6 cellular contexts compared by ENCODE assay signal in the genomic region with DNA sequence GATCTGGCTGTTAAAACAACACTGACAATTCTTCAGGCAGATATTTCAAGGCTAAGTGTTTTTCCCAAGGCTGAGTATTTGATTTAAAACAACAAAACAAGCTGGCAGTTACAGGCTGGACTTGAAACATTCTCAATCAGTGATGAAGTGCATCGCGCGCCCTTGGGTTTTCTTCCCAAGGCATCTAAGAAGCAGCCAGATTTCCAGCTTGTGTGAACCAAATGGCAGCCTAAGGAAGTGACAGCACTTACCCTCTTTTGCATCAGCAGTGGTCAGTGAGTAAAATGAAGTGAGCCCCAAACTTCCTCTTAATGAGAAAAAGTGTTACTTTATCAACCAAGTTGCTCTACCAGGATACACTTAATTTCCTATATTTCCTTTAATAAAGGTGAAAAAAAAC. TPM values are rescaled to one million over a fixed set of nuclear protein-coding genes. Genes with fewer than 3 reads are reported as not detected.
"Had no signal": no experiment of that assay in that cellular context is flagged by ENCODE, and none has a peak within 500 bp of the region (broad histone marks: within the 10 kb centered on the region; RNA-seq: fewer than 3 reads in every experiment).

No MANE protein-coding gene starts in this region.

RNA-seq across cellular contexts. Expression of gene GYPB, which starts 12.2 kb away (rescaled TPM):
- total RNA-seq: GM23248, H4, H7, HepG2, HFFc6, HT1080 had no signal
